In genomic region chr6:14542670-14543366, GRCh38 we compare ENCODE assay signal across 9 cellular contexts.
DNase-seq lines count a peak whose midpoint lies in the region; ATAC-seq, FAIRE-seq and TF ChIP-seq lines count a peak whose summit lies in the region.
"Had no signal": no experiment of that assay in that cellular context is flagged by ENCODE, and none has a peak within 500 bp of the region (broad histone marks: within the 10 kb centered on the region; RNA-seq: fewer than 3 reads in every experiment).

No MANE protein-coding gene starts in this region.

- H3K9me3 ChIP-seq in BLaER1, result no peaks in the 10 kb centered on the region
- H3K9me3 ChIP-seq in astrocyte (ENCODE audit: insufficient read depth, low read depth, low read length), result no peaks in the 10 kb centered on the region
- H3K9me3 ChIP-seq in kidney (ENCODE audit: control insufficient read depth in 1 of 2, low read length in 2 of 2), result no peaks in the 10 kb centered on the region
- H3K9me3 ChIP-seq in small intestine (ENCODE audit: control insufficient read depth, low read depth), result no peaks in the 10 kb centered on the region

- H3K27me3 ChIP-seq in BLaER1 (no peaks in the 10 kb centered on the region), astrocyte (ENCODE audit: insufficient read depth, low read length) (no peaks in the 10 kb centered on the region), small intestine (ENCODE audit: control insufficient read depth in 2 of 2, insufficient read depth in 2 of 2, low read length in 2 of 2) (no peaks in the 10 kb centered on the region)

- H4K20me1 ChIP-seq in BLaER1 (no peaks in the 10 kb centered on the region), astrocyte (ENCODE audit: insufficient read depth, low read length) (no peaks in the 10 kb centered on the region)

- H3K4me2 ChIP-seq in BLaER1 (peak overlapping the region; percentile 31; the same call in 1 of the 2 replicates), astrocyte (ENCODE audit: low read length) (peak overlapping the region; percentile 48)

- 68 to 76% (median 75%) methylated on average over 10 of the region's 10 CpGs for WGBS in small intestine, 3 donors

- peaks cover 7% of the 10 kb centered on the region for H3K27me3 Mint-ChIP-seq in astrocyte (ENCODE audit: low read depth, unreplicated experiment)
- H3K27me3 Mint-ChIP-seq: dendritic cell treated with granulocyte-macrophage colony-stimulating factor and Interleukin-4, amounts not matched to agents 40 ng/mL and 50 ng/mL, for 4 days had no signal

- peaks cover 7% of the 10 kb centered on the region for H3K4me1 Mint-ChIP-seq in astrocyte (ENCODE audit: low read depth, unreplicated experiment)

- H3K9me3 Mint-ChIP-seq in astrocyte (ENCODE audit: unreplicated experiment), result no peaks in the 10 kb centered on the region
- H3K9me3 Mint-ChIP-seq: dendritic cell treated with granulocyte-macrophage colony-stimulating factor and Interleukin-4, amounts not matched to agents 40 ng/mL and 50 ng/mL, for 4 days had no signal

- H3K4me1 ChIP-seq in BLaER1, result peaks cover 49% of the 10 kb centered on the region
- H3K4me1 ChIP-seq in astrocyte (ENCODE audit: insufficient read depth, low read length), result peaks cover 11% of the 10 kb centered on the region
- H3K4me1 ChIP-seq in kidney (ENCODE audit: control insufficient read depth in 1 of 2, insufficient read depth in 1 of 2, low read depth in 1 of 2, low read length in 2 of 2), result no peaks in the 10 kb centered on the region
- H3K4me1 ChIP-seq in small intestine (ENCODE audit: control insufficient read depth in 2 of 2, insufficient read depth in 1 of 2, low read depth in 1 of 2, low read length in 1 of 2), result no peaks in the 10 kb centered on the region

- intact Hi-C loops in kidney (cut with DNase I), result no loop called here

- no peaks in the 10 kb centered on the region for H3K79me2 ChIP-seq in astrocyte (ENCODE audit: insufficient read depth, low read length)

- DNase-seq in NCI-H524 (lab: John Stamatoyannopoulos, UW) (peak; percentile 22 to 63), astrocyte (ENCODE audit: low read depth) (peak; percentile 91), RPMI8226 (no peak), kidney (no peak), small intestine (no peak)
- peak; percentile 16 to 64 (median 48) for DNase-seq in stimulated activated CD4-positive, alpha-beta T cell treated with anti-CD3 and anti-CD28 coated beads, Interleukin-1b, Interleukin-23, amount 100 ng/mL, for 24 hours (ENCODE audit: low read depth in 4 of 4, low spot score in 1 of 4)

- H3K4me3 ChIP-seq in BLaER1 (no peak overlapping the region), astrocyte (ENCODE audit: insufficient read depth, low read depth, low read length) (no peak overlapping the region), kidney (ENCODE audit: low read length in 2 of 2) (no peak overlapping the region), small intestine (ENCODE audit: low read depth in 1 of 2, low read length in 2 of 2) (no peak overlapping the region)

- no peak overlapping the region for H3K4me3 Mint-ChIP-seq in astrocyte (ENCODE audit: unreplicated experiment)
- H3K4me3 Mint-ChIP-seq: dendritic cell treated with granulocyte-macrophage colony-stimulating factor and Interleukin-4, amounts not matched to agents 40 ng/mL and 50 ng/mL, for 4 days had no signal

- no peak overlapping the region for H3K27ac ChIP-seq in BLaER1
- no peak overlapping the region for H3K27ac ChIP-seq in astrocyte (ENCODE audit: low read depth, low read length)
- no peak overlapping the region for H3K27ac ChIP-seq in kidney (ENCODE audit: low read depth in 2 of 2, low read length in 2 of 2)
- no peak overlapping the region for H3K27ac ChIP-seq in small intestine (ENCODE audit: low read depth in 1 of 2, low read length in 1 of 2)

- peak; percentile 93 for FAIRE-seq in astrocyte (lab: Jason Lieb, UNC)
- FAIRE-seq in kidney (lab: Jason Lieb, UNC), result no peak
- FAIRE-seq in small intestine (lab: Jason Lieb, UNC), result no peak

- H3K27ac Mint-ChIP-seq in astrocyte (ENCODE audit: unreplicated experiment), result no peak overlapping the region
- H3K27ac Mint-ChIP-seq: dendritic cell treated with granulocyte-macrophage colony-stimulating factor and Interleukin-4, amounts not matched to agents 40 ng/mL and 50 ng/mL, for 4 days had no signal

- TF ChIP-seq CTCF in astrocyte (IDR thresholded peaks at IDR 0.05; ENCODE audit: insufficient read depth, low read depth, low read length) (no peak), kidney (IDR thresholded peaks at IDR 0.05; ENCODE audit: borderline replicate concordance, extremely low read depth, insufficient read depth) (no peak)

- peaks cover 3% of the 10 kb centered on the region for H3K36me3 Mint-ChIP-seq in astrocyte (ENCODE audit: low read depth, unreplicated experiment)

- peak; percentile 83 for ATAC-seq in GM21447 (IDR thresholded peaks at IDR 0.05; ENCODE audit: unreplicated experiment)

- H2AFZ ChIP-seq in astrocyte (ENCODE audit: low read depth, low read length), result no peak overlapping the region

- H3K36me3 ChIP-seq in BLaER1 (no peaks in the 10 kb centered on the region), astrocyte (ENCODE audit: insufficient read depth, low read length) (no peaks in the 10 kb centered on the region), kidney (ENCODE audit: control insufficient read depth in 1 of 2, insufficient read depth in 2 of 2, low read length in 2 of 2) (no peaks in the 10 kb centered on the region), small intestine (ENCODE audit: control insufficient read depth in 2 of 2, insufficient read depth in 2 of 2, low read length in 2 of 2) (no peaks in the 10 kb centered on the region)

- H3K9ac ChIP-seq in BLaER1 (no peak overlapping the region), astrocyte (ENCODE audit: low read length) (no peak overlapping the region), kidney (ENCODE audit: low read length in 2 of 2) (no peak overlapping the region)

Comparison
In these comparisons a context has a peak if more than half of its experiments do, and no peak if none do; other contexts are left out.
1. DNase-seq: peak in NCI-H524 (2 of 2), astrocyte (single experiment) and stimulated activated CD4-positive, alpha-beta T cell treated with anti-CD3 and anti-CD28 coated beads, Interleukin-1b, Interleukin-23, amount 100 ng/mL, for 24 hours (4 of 4); none in RPMI8226 (single experiment), kidney (single experiment) and small intestine (single experiment).